Comparison of ENCODE assay signal across 30 cellular contexts in the genomic region with DNA sequence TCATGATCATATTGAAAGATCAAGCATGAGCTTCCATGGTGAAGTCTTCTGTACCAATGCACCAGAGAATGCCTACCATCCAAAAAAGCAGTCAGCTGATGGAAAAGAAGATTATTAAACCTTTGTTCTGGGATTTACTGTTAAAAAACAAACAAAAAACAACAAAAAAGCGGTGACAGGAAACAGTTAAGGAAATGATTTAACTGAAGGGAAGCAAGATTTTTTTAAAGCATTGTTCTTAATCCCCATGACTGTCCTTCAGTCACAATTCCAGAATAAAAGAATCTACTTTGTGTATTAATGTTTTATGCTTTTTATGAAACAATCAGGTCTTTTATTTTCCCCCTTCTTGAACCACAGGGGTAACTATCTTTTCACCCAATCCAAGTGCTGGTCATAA. TPM values are rescaled to one million over a fixed set of nuclear protein-coding genes. Genes with fewer than 3 reads are reported as not detected.
"Had no signal": no experiment of that assay in that cellular context is flagged by ENCODE, and none has a peak within 500 bp of the region (broad histone marks: within the 10 kb centered on the region; RNA-seq: fewer than 3 reads in every experiment).

No MANE protein-coding gene starts in this region.

- H3K27ac Mint-ChIP-seq: activated B cell treated with CpG ODN at 0.5 μM for 24 hours; activated CD8-positive, alpha-beta T cell treated with anti-CD3 and anti-CD28 coated beads for 36 hours; activated naive CD4-positive, alpha-beta T cell treated with anti-CD3 and anti-CD28 coated beads, Interleukin-2, amount 10 ng/mL, durations not matched to agents 7 days and 5 days; activated naive CD4-positive, alpha-beta T cell treated with anti-CD3 and anti-CD28 coated beads, Interleukin-2, amount 50 U/mL, for 72 hours; activated naive CD8-positive, alpha-beta T cell treated with anti-CD3 and anti-CD28 coated beads, Interleukin-2, amount 10 ng/mL, durations not matched to agents 7 days and 5 days; dendritic cell treated with granulocyte-macrophage colony-stimulating factor and Interleukin-4, amounts not matched to agents 40 ng/mL and 50 ng/mL, for 4 days; T-helper 17 cell; T-helper 2 cell treated with Interferon-gamma antibody and Interleukin-4, amounts not matched to agents 5 μg/mL and 100 μg/mL, for 36 hours had no signal

- H3K4me3 Mint-ChIP-seq: activated B cell treated with CpG ODN at 0.5 μM for 24 hours; activated CD8-positive, alpha-beta T cell treated with anti-CD3 and anti-CD28 coated beads for 36 hours; activated naive CD4-positive, alpha-beta T cell treated with anti-CD3 and anti-CD28 coated beads, Interleukin-2, amount 10 ng/mL, durations not matched to agents 7 days and 5 days; activated naive CD8-positive, alpha-beta T cell treated with anti-CD3 and anti-CD28 coated beads, Interleukin-2, amount 10 ng/mL, durations not matched to agents 7 days and 5 days; central memory CD8-positive, alpha-beta T cell; dendritic cell treated with granulocyte-macrophage colony-stimulating factor and Interleukin-4, amounts not matched to agents 40 ng/mL and 50 ng/mL, for 4 days; T-helper 17 cell; T-helper 2 cell treated with Interferon-gamma antibody and Interleukin-4, amounts not matched to agents 5 μg/mL and 100 μg/mL, for 36 hours had no signal

- H3K36me3 ChIP-seq: brain microvascular endothelial cell, WERI-Rb-1 had no signal

- H3K27me3 Mint-ChIP-seq: activated B cell treated with CpG ODN at 0.5 μM for 24 hours; activated CD8-positive, alpha-beta T cell treated with anti-CD3 and anti-CD28 coated beads for 36 hours; activated naive CD4-positive, alpha-beta T cell treated with anti-CD3 and anti-CD28 coated beads, Interleukin-2, amount 10 ng/mL, durations not matched to agents 7 days and 5 days; central memory CD8-positive, alpha-beta T cell; T-helper 17 cell had no signal

- ATAC-seq: activated CD4-positive, CD25-positive, alpha-beta regulatory T cell treated with anti-CD3 and anti-CD28 coated beads, Interleukin-2, amount 50 U/mL, for 24 hours; activated CD8-positive, alpha-beta T cell treated with anti-CD3 and anti-CD28 coated beads for 36 hours; activated naive CD4-positive, alpha-beta T cell treated with anti-CD3 and anti-CD28 coated beads, Interleukin-2, amount 50 U/mL, for 72 hours; heart left ventricle; T-helper 17 cell had no signal

- H3K4me3 ChIP-seq: coronary artery, esophagus muscularis mucosa, heart left ventricle had no signal

- H3K4me1 ChIP-seq: esophagus muscularis mucosa, heart left ventricle had no signal

- H3K27ac ChIP-seq: brain microvascular endothelial cell, coronary artery, esophagus muscularis mucosa, heart left ventricle, WERI-Rb-1 had no signal

- H3K27me3 ChIP-seq: brain microvascular endothelial cell, esophagus muscularis mucosa, heart left ventricle had no signal

- H3K4me1 Mint-ChIP-seq: activated B cell treated with CpG ODN at 0.5 μM for 24 hours; activated naive CD4-positive, alpha-beta T cell treated with anti-CD3 and anti-CD28 coated beads, Interleukin-2, amount 10 ng/mL, durations not matched to agents 7 days and 5 days; activated naive CD8-positive, alpha-beta T cell treated with anti-CD3 and anti-CD28 coated beads, Interleukin-2, amount 10 ng/mL, durations not matched to agents 7 days and 5 days; central memory CD8-positive, alpha-beta T cell; T-helper 17 cell had no signal

- DNase-seq: activated B cell treated with CpG ODN at 0.5 μM for 24 hours; activated CD4-positive, alpha-beta T cell treated with anti-CD3 and anti-CD28 coated beads for 48 hours; activated CD4-positive, alpha-beta T cell treated with anti-CD3 and anti-CD28 coated beads, Interleukin-2, amount 50 U/mL, for 1 hour; activated CD4-positive, alpha-beta T cell treated with anti-CD3 and anti-CD28 coated beads, Interleukin-2, amount 50 U/mL, for 48 hours; activated CD8-positive, alpha-beta memory T cell treated with anti-CD3 and anti-CD28 coated beads for 24 hours; activated CD8-positive, alpha-beta T cell treated with anti-CD3 and anti-CD28 coated beads for 36 hours; activated gamma-delta T cell; activated naive CD4-positive, alpha-beta T cell; activated naive CD4-positive, alpha-beta T cell treated with anti-CD3 and anti-CD28 coated beads, Interleukin-2, amount 10 ng/mL, durations not matched to agents 7 days and 5 days; activated naive CD8-positive, alpha-beta T cell treated with anti-CD3 and anti-CD28 coated beads, Interleukin-2, amount 10 ng/mL, durations not matched to agents 7 days and 5 days; activated T-cell treated with anti-CD3 and anti-CD28 coated beads, Interleukin-2, amount 50 U/mL, for 1 hour; activated T-cell treated with anti-CD3 and anti-CD28 coated beads, Interleukin-2, amount 50 U/mL, for 48 hours; brain microvascular endothelial cell; effector CD8-positive, alpha-beta T cell; erythroblast; glutamatergic neuron; heart left ventricle; T-helper 1 cell; T-helper 17 cell; T1000; WERI-Rb-1 had no signal

RNA-seq across cellular contexts. Expression of gene FAM162B, which starts 23.9 kb away (rescaled TPM):
- total RNA-seq: activated B cell treated with CpG ODN at 0.5 μM for 24 hours; activated CD8-positive, alpha-beta T cell treated with anti-CD3 and anti-CD28 coated beads for 36 hours; activated naive CD4-positive, alpha-beta T cell treated with anti-CD3 and anti-CD28 coated beads, Interleukin-2, amount 50 U/mL, for 72 hours; activated naive CD8-positive, alpha-beta T cell treated with anti-CD3 and anti-CD28 coated beads, Interleukin-2, amount 10 ng/mL, durations not matched to agents 7 days and 5 days; astrocyte; bronchial epithelial cell; T-helper 17 cell had no signal
